ENCODE assay signal across 9 cellular contexts in genomic region chr4:81472249-81473085, GRCh38. TPM values are rescaled to one million over a fixed set of nuclear protein-coding genes. Genes with fewer than 3 reads are reported as not detected.
DNase-seq lines count a peak whose midpoint lies in the region; ATAC-seq, FAIRE-seq and TF ChIP-seq lines count a peak whose summit lies in the region.
"Had no signal": no experiment of that assay in that cellular context is flagged by ENCODE, and none has a peak within 500 bp of the region (broad histone marks: within the 10 kb centered on the region; RNA-seq: fewer than 3 reads in every experiment).

No MANE protein-coding gene starts in this region.

- H3K4me1 ChIP-seq in HUES64 (ENCODE audit: insufficient read depth, low read length): peaks cover 20% of the 10 kb centered on the region
- peaks cover 0 to 20% of the 10 kb centered on the region in 2 donors for H3K4me1 ChIP-seq in breast epithelium
- peaks cover 5 to 8% of the 10 kb centered on the region in 2 donors for H3K4me1 ChIP-seq in kidney (ENCODE audit: control insufficient read depth in 1 of 2, insufficient read depth in 1 of 2, low read depth in 1 of 2, low read length in 2 of 2)

- no peak for TF ChIP-seq POLR2A in breast epithelium (IDR thresholded peaks at IDR 0.05)

- FAIRE-seq in kidney (lab: Jason Lieb, UNC): no peak
- FAIRE-seq: endometrium had no signal

- DNase-seq in EL (peak; percentile 8), RPMI7951 (ENCODE audit: low read depth) (peak; percentile 3), breast epithelium (ENCODE audit: low spot score in 2 of 2) (peak in 1 of 2 donors; percentile 59), kidney (no peak), DMS114 treated with DMSO at 0.1 percent for 48 hours (lab: John Stamatoyannopoulos, UW; ENCODE audit: unreplicated experiment) (no peak)
- peak in 2 of 3 donors; percentile 19 to 26 for DNase-seq in stimulated activated CD4-positive, alpha-beta T cell treated with anti-CD3 and anti-CD28 coated beads, TNF-alpha, amount 100 ng/mL, for 1 hour (ENCODE audit: low read depth in 3 of 3, low spot score in 1 of 3)

- H3K27ac ChIP-seq in HUES64 (ENCODE audit: low read depth, low read length) (peak overlapping the region; percentile 21; the same call in 1 of the 2 replicates), breast epithelium (peak overlapping the region; percentile 92 to 94), kidney (ENCODE audit: low read depth in 2 of 2, low read length in 2 of 2) (peak overlapping the region; percentile 73 to 92)

- no peak overlapping the region for H3K9ac ChIP-seq in HUES64 (ENCODE audit: low read depth, low read length)
- peak overlapping the region; percentile 43 to 63 for H3K9ac ChIP-seq in kidney (ENCODE audit: low read length in 2 of 2)

- H3K27me3 ChIP-seq in HUES64 (ENCODE audit: insufficient read depth, low read length) (peaks cover 28% of the 10 kb centered on the region), breast epithelium (no peaks in the 10 kb centered on the region)

- H3K4me3 ChIP-seq in HUES64 (ENCODE audit: low read length): peak overlapping the region; percentile 77
- H3K4me3 ChIP-seq in breast epithelium: peak overlapping the region; percentile 81 to 95 (median 85)
- peak overlapping the region; percentile 81 to 82 for H3K4me3 ChIP-seq in kidney (ENCODE audit: low read length in 2 of 2)

- intact Hi-C loops in breast epithelium (cut with DNase I; ENCODE audit: low total_unique reads) (loop anchor here (10.0 kb wide), 1 partner anchor 372 kb away; no protein-coding TSS in a partner anchor), kidney (cut with DNase I) (no loop called here)

- H3K36me3 ChIP-seq in HUES64 (ENCODE audit: insufficient read depth, low read length) (no peaks in the 10 kb centered on the region), breast epithelium (no peaks in the 10 kb centered on the region), kidney (ENCODE audit: control insufficient read depth in 1 of 2, insufficient read depth in 2 of 2, low read length in 2 of 2) (no peaks in the 10 kb centered on the region)

- no peaks in the 10 kb centered on the region for H3K9me3 ChIP-seq in HUES64 (ENCODE audit: insufficient read depth, low read depth, low read length)
- no peaks in the 10 kb centered on the region for H3K9me3 ChIP-seq in breast epithelium
- H3K9me3 ChIP-seq in kidney (ENCODE audit: control insufficient read depth in 1 of 2, low read length in 2 of 2): no peaks in the 10 kb centered on the region

- peak; percentile 44 for ATAC-seq in GM21515 (IDR thresholded peaks at IDR 0.05; ENCODE audit: unreplicated experiment)

- 48% methylated on average over 8 of the region's 12 CpGs for WGBS in HUES64

- TF ChIP-seq CTCF in breast epithelium (IDR thresholded peaks at IDR 0.05): peak in 1 of 3 donors; percentile 7
- peak; percentile 13 for TF ChIP-seq CTCF in kidney (IDR thresholded peaks at IDR 0.05; ENCODE audit: borderline replicate concordance, extremely low read depth, insufficient read depth)

RNA-seq across cellular contexts. Expression of gene RASGEF1B, which starts 0.8 kb away (rescaled TPM):
- polyA plus RNA-seq in HUES64 (2013, experiment 1 of 2): 6.1 TPM
- polyA plus RNA-seq in HUES64 (2013, experiment 2 of 2): 5.4 TPM
- total RNA-seq in RPMI7951 (2014; rRNA removed; shearing (Covaris generic)): not detected in 2 replicates
- total RNA-seq in breast epithelium: 10 to 100 TPM; 16.4 to 45.8 (median 25.0) TPM
- 15.0 TPM for total RNA-seq in kidney
- polyA plus RNA-seq in kidney (ENCODE audit: insufficient read depth, low read depth, low replicate concordance): 8.3 TPM

Comparison
In these comparisons a context has a peak if more than half of its experiments do, and no peak if none do; other contexts are left out.
1. DNase-seq: peak in EL (single experiment), RPMI7951 (single experiment) and stimulated activated CD4-positive, alpha-beta T cell treated with anti-CD3 and anti-CD28 coated beads, TNF-alpha, amount 100 ng/mL, for 1 hour (2 of 3); none in kidney (single experiment) and DMS114 treated with DMSO at 0.1 percent for 48 hours (single experiment).
2. H3K27ac ChIP-seq: peak in every context shown above with its lines; median percentile 93 in breast epithelium; 82 in kidney; 21 in HUES64.
3. RNA of gene RASGEF1B, which starts 0.8 kb away (total RNA-seq): 16.4 to 45.8 TPM in breast epithelium and 15.0 TPM in kidney (single experiment); not detected in RPMI7951; every median in the first group is over 10 times any median in the second.
4. Peak in every context shown above with its lines, with median percentiles within 50 percentile points of each other: H3K4me3 ChIP-seq.